In the genomic region with DNA sequence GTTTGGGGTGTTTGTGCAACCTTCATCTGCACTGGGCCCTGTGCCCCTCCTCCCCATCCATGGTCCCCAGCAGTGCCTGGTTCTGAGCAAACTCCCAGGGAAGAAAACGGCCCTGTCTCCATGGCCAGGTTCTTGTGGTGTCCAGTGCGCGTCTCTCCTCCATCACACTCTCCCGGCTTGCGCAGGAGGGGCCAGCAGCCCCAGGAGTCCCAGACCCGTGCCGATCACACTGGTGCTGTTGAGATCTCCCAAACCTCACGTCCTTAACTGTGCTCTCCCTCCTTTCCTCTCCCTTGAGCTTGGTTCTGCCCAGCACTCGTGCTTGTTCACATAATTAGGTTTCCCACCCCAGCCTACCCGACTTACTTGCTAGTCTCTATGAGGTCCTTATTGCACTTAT, we compare ENCODE assay signal across 21 cellular contexts. TPM values are rescaled to one million over a fixed set of nuclear protein-coding genes. Genes with fewer than 3 reads are reported as not detected.
A peak's percentile ranks its signal among the peaks of the same experiment; 100 is the strongest.
DNase-seq lines count a peak whose midpoint lies in the region; ATAC-seq and TF ChIP-seq lines count a peak whose summit lies in the region.
"Had no signal": no experiment of that assay in that cellular context is flagged by ENCODE, and none has a peak within 500 bp of the region (broad histone marks: within the 10 kb centered on the region; RNA-seq: fewer than 3 reads in every experiment).

No MANE protein-coding gene starts in this region.

- H3K27ac Mint-ChIP-seq in stimulated activated naive CD8-positive, alpha-beta T cell treated with anti-CD3 and anti-CD28 coated beads, Interleukin-15, amount 100 ng/mL, for 72 hours = peak overlapping the region; percentile 16 to 27
- peak overlapping the region; percentile 10 for H3K27ac Mint-ChIP-seq in activated T-helper 17 cell treated with anti-CD3 and anti-CD28 coated beads, Interleukin-2, amount 50 U/mL, for 72 hours
- H3K27ac Mint-ChIP-seq in natural killer cell = peak overlapping the region; percentile 78 to 89

- H3K4me1 Mint-ChIP-seq in stimulated activated naive CD8-positive, alpha-beta T cell treated with anti-CD3 and anti-CD28 coated beads, Interleukin-15, amount 100 ng/mL, for 72 hours = peaks cover 32% of the 10 kb centered on the region
- no peaks in the 10 kb centered on the region for H3K4me1 Mint-ChIP-seq in activated T-helper 17 cell treated with anti-CD3 and anti-CD28 coated beads, Interleukin-2, amount 50 U/mL, for 72 hours
- peaks cover 35 to 36% of the 10 kb centered on the region in 2 donors for H3K4me1 Mint-ChIP-seq in natural killer cell

- H3K27me3 ChIP-seq in lower lobe of right lung (ENCODE audit: low read depth) = no peaks in the 10 kb centered on the region

- no peaks in the 10 kb centered on the region for H3K9me3 Mint-ChIP-seq in stimulated activated naive CD8-positive, alpha-beta T cell treated with anti-CD3 and anti-CD28 coated beads, Interleukin-15, amount 100 ng/mL, for 72 hours
- no peaks in the 10 kb centered on the region for H3K9me3 Mint-ChIP-seq in activated T-helper 17 cell treated with anti-CD3 and anti-CD28 coated beads, Interleukin-2, amount 50 U/mL, for 72 hours
- no peaks in the 10 kb centered on the region for H3K9me3 Mint-ChIP-seq in natural killer cell

- peaks cover 72% of the 10 kb centered on the region for H3K36me3 ChIP-seq in lower lobe of right lung

- H3K9me3 ChIP-seq in lower lobe of right lung = no peaks in the 10 kb centered on the region

- intact Hi-C loops in natural killer cell (cut with micrococcal nuclease) (no loop called here), lower lobe of right lung (cut with DNase I) (no loop called here)

- TF ChIP-seq CTCF in natural killer cell (IDR thresholded peaks at IDR 0.05) = no peak
- no peak for TF ChIP-seq CTCF in lower lobe of right lung (IDR thresholded peaks at IDR 0.05)

- DNase-seq in stimulated activated naive CD8-positive, alpha-beta T cell treated with anti-CD3 and anti-CD28 coated beads, Interleukin-15, amount 100 ng/mL, for 72 hours = no peak
- no peak for DNase-seq in stimulated activated naive CD8-positive, alpha-beta T cell treated with anti-CD3 and anti-CD28 coated beads, Interleukin-15, Interleukin-2, amounts not matched to agents 100 U/mL and 50 U/mL, for 24 hours
- DNase-seq in natural killer cell (no peak), superior temporal gyrus (ENCODE audit: extremely low spot score) (no peak), lower lobe of right lung (no peak)
- DNase-seq: activated CD4-positive, alpha-beta T cell treated with anti-CD3 and anti-CD28 coated beads for 48 hours; activated naive CD4-positive, alpha-beta T cell treated with anti-CD3 and anti-CD28 coated beads, Interleukin-2, amount 50 U/mL, for 16 hours; activated T-cell treated with anti-CD3 and anti-CD28 coated beads for 4 hours; COR-L47; DMS79 treated with DMSO at 0.1 percent for 48 hours; effector memory CD4-positive, alpha-beta T cell; H7; left cardiac atrium; MV-4-11; NCI-H1694; NCI-H69; stimulated activated CD4-positive, alpha-beta T cell treated with anti-CD3 and anti-CD28 coated beads, Interleukin-12 subunit alpha, Interleukin-12 subunit beta, amount 100 ng/mL, for 4 hours; stimulated activated CD8-positive, alpha-beta memory T cell treated with anti-CD3 and anti-CD28 coated beads, Interleukin-4, amount 100 ng/mL, for 48 hours had no signal

- H3K27me3 Mint-ChIP-seq in stimulated activated naive CD8-positive, alpha-beta T cell treated with anti-CD3 and anti-CD28 coated beads, Interleukin-15, amount 100 ng/mL, for 72 hours = no peaks in the 10 kb centered on the region
- H3K27me3 Mint-ChIP-seq in activated T-helper 17 cell treated with anti-CD3 and anti-CD28 coated beads, Interleukin-2, amount 50 U/mL, for 72 hours = no peaks in the 10 kb centered on the region
- H3K27me3 Mint-ChIP-seq in natural killer cell (ENCODE audit: low read depth in 2 of 2) = no peaks in the 10 kb centered on the region

- peaks cover 16% of the 10 kb centered on the region for H3K4me1 ChIP-seq in lower lobe of right lung

- H3K4me3 ChIP-seq in lower lobe of right lung = no peak overlapping the region

- peaks cover 72% of the 10 kb centered on the region for H3K36me3 Mint-ChIP-seq in activated T-helper 17 cell treated with anti-CD3 and anti-CD28 coated beads, Interleukin-2, amount 50 U/mL, for 72 hours (ENCODE audit: low read depth)
- H3K36me3 Mint-ChIP-seq in natural killer cell = peaks cover 23% of the 10 kb centered on the region

- no peak overlapping the region for H3K27ac ChIP-seq in lower lobe of right lung
- H3K27ac ChIP-seq: KMS-11 had no signal

- no peak for ATAC-seq in stimulated activated naive CD8-positive, alpha-beta T cell treated with anti-CD3 and anti-CD28 coated beads, Interleukin-15, amount 100 ng/mL, for 72 hours
- ATAC-seq in stimulated activated naive CD8-positive, alpha-beta T cell treated with anti-CD3 and anti-CD28 coated beads, Interleukin-15, Interleukin-2, amounts not matched to agents 100 U/mL and 50 U/mL, for 24 hours = no peak
- ATAC-seq in activated T-helper 17 cell treated with anti-CD3 and anti-CD28 coated beads, Interleukin-2, amount 50 U/mL, for 72 hours (replicated peaks) = no peak
- ATAC-seq in natural killer cell = no peak
- no peak for ATAC-seq in lower lobe of right lung
- ATAC-seq in GM21723 (IDR thresholded peaks at IDR 0.05; ENCODE audit: unreplicated experiment) = no peak
- ATAC-seq: left cardiac atrium had no signal

- no peak overlapping the region for H3K4me3 Mint-ChIP-seq in stimulated activated naive CD8-positive, alpha-beta T cell treated with anti-CD3 and anti-CD28 coated beads, Interleukin-15, amount 100 ng/mL, for 72 hours
- no peak overlapping the region for H3K4me3 Mint-ChIP-seq in activated T-helper 17 cell treated with anti-CD3 and anti-CD28 coated beads, Interleukin-2, amount 50 U/mL, for 72 hours
- H3K4me3 Mint-ChIP-seq in natural killer cell = no peak overlapping the region

RNA-seq across cellular contexts. Expression of a gene that starts 10.9 kb away (rescaled TPM):
- total RNA-seq in activated T-helper 17 cell treated with anti-CD3 and anti-CD28 coated beads, Interleukin-2, amount 50 U/mL, for 72 hours = 100 to 1,000 TPM; 197 to 265 TPM
- total RNA-seq in natural killer cell (100 to 1,000 TPM; 390 to 482 (median 441) TPM), lower lobe of right lung (101 TPM)

RNA-seq across cellular contexts. Expression of a gene that starts 33.8 kb away (rescaled TPM):
- 100 to 1,000 TPM; 102 to 137 TPM for total RNA-seq in activated T-helper 17 cell treated with anti-CD3 and anti-CD28 coated beads, Interleukin-2, amount 50 U/mL, for 72 hours
- 100 to 1,000 TPM; 212 to 316 (median 231) TPM for total RNA-seq in natural killer cell
- 66.9 TPM for total RNA-seq in lower lobe of right lung

RNA-seq across cellular contexts. Expression of a gene that starts 48.0 kb away (rescaled TPM):
- total RNA-seq in activated T-helper 17 cell treated with anti-CD3 and anti-CD28 coated beads, Interleukin-2, amount 50 U/mL, for 72 hours = 10 to 100 TPM; 15.8 to 22.0 TPM
- total RNA-seq in natural killer cell (10 to 100 TPM; 34.3 to 42.7 (median 38.1) TPM), lower lobe of right lung (37.7 TPM)

Comparison
In these comparisons a context has a peak if more than half of its experiments do, and no peak if none do; other contexts are left out.
1. H3K27ac Mint-ChIP-seq: peak in every context shown above with its lines; median percentile 84 in natural killer cell; 22 in stimulated activated naive CD8-positive, alpha-beta T cell treated with anti-CD3 and anti-CD28 coated beads, Interleukin-15, amount 100 ng/mL, for 72 hours; 10 in activated T-helper 17 cell treated with anti-CD3 and anti-CD28 coated beads, Interleukin-2, amount 50 U/mL, for 72 hours.